23 cellular contexts compared by ENCODE assay signal in genomic region chr3:55648591-55649318, GRCh38.
"Had no signal": no experiment of that assay in that cellular context is flagged by ENCODE, and none has a peak within 500 bp of the region (broad histone marks: within the 10 kb centered on the region; RNA-seq: fewer than 3 reads in every experiment).

No MANE protein-coding gene starts in this region.

- H3K27ac Mint-ChIP-seq: activated B cell treated with CpG ODN at 0.5 μM for 24 hours; activated CD8-positive, alpha-beta memory T cell treated with anti-CD3 and anti-CD28 coated beads, Interleukin-2, amount 10 ng/mL, durations not matched to agents 7 days and 5 days; activated CD8-positive, alpha-beta T cell treated with anti-CD3 and anti-CD28 coated beads, Interleukin-2, amount 10 ng/mL, durations not matched to agents 7 days and 5 days; activated naive CD8-positive, alpha-beta T cell; dendritic cell treated with granulocyte-macrophage colony-stimulating factor and Interleukin-4, amounts not matched to agents 40 ng/mL and 50 ng/mL, for 4 days; natural killer cell treated with Interleukin-12 subunit alpha and Interleukin-12 subunit beta and Interleukin-15 and Interleukin-18, amount 100 ng/mL, for 72 hours; T-helper 17 cell had no signal

- H3K27ac ChIP-seq: esophagus muscularis mucosa, left ventricle myocardium inferior, neutrophil, right lobe of liver, testis, transverse colon had no signal

- H3K4me3 ChIP-seq: esophagus muscularis mucosa, left ventricle myocardium inferior, lung, mucosa of descending colon, right lobe of liver, testis, transverse colon had no signal

- H3K9me3 Mint-ChIP-seq: activated B cell treated with CpG ODN at 0.5 μM for 24 hours; dendritic cell treated with granulocyte-macrophage colony-stimulating factor and Interleukin-4, amounts not matched to agents 40 ng/mL and 50 ng/mL, for 4 days had no signal

- H3K4me1 ChIP-seq: esophagus muscularis mucosa, right lobe of liver, testis, transverse colon had no signal

- DNase-seq: activated B cell treated with CpG ODN at 0.5 μM for 24 hours; activated CD8-positive, alpha-beta memory T cell treated with anti-CD3 and anti-CD28 coated beads, Interleukin-2, amount 10 ng/mL, durations not matched to agents 7 days and 5 days; activated CD8-positive, alpha-beta T cell treated with anti-CD3 and anti-CD28 coated beads, Interleukin-2, amount 10 ng/mL, durations not matched to agents 7 days and 5 days; activated naive CD4-positive, alpha-beta T cell; activated T-cell treated with anti-CD3 and anti-CD28 coated beads, Interleukin-2, amount 50 U/mL, for 48 hours; anterior cingulate cortex; foreskin melanocyte; islet precursor cell; left ventricle myocardium inferior; mucosa of descending colon; right lobe of liver; stimulated activated CD4-positive, alpha-beta T cell treated with anti-CD3 and anti-CD28 coated beads, Interleukin-2, amount 100 ng/mL, for 48 hours; stimulated activated naive CD4-positive, alpha-beta T cell treated with Interleukin-2 at 50 U/mL for 16 hours; T-helper 17 cell; testis; transverse colon had no signal

- H3K4me3 Mint-ChIP-seq: activated B cell treated with CpG ODN at 0.5 μM for 24 hours; activated CD8-positive, alpha-beta memory T cell treated with anti-CD3 and anti-CD28 coated beads, Interleukin-2, amount 10 ng/mL, durations not matched to agents 7 days and 5 days; activated CD8-positive, alpha-beta T cell treated with anti-CD3 and anti-CD28 coated beads, Interleukin-2, amount 10 ng/mL, durations not matched to agents 7 days and 5 days; activated naive CD8-positive, alpha-beta T cell; central memory CD8-positive, alpha-beta T cell; dendritic cell treated with granulocyte-macrophage colony-stimulating factor and Interleukin-4, amounts not matched to agents 40 ng/mL and 50 ng/mL, for 4 days; natural killer cell treated with Interleukin-12 subunit alpha and Interleukin-12 subunit beta and Interleukin-15 and Interleukin-18, amount 100 ng/mL, for 72 hours; T-helper 17 cell had no signal

- H3K36me3 ChIP-seq: esophagus muscularis mucosa, left ventricle myocardium inferior, neutrophil, right lobe of liver, transverse colon had no signal

- H3K36me3 Mint-ChIP-seq: activated CD8-positive, alpha-beta memory T cell treated with anti-CD3 and anti-CD28 coated beads, Interleukin-2, amount 10 ng/mL, durations not matched to agents 7 days and 5 days; activated naive CD8-positive, alpha-beta T cell; natural killer cell treated with Interleukin-12 subunit alpha and Interleukin-12 subunit beta and Interleukin-15 and Interleukin-18, amount 100 ng/mL, for 72 hours had no signal

- H3K27me3 Mint-ChIP-seq: activated B cell treated with CpG ODN at 0.5 μM for 24 hours; activated CD8-positive, alpha-beta memory T cell treated with anti-CD3 and anti-CD28 coated beads, Interleukin-2, amount 10 ng/mL, durations not matched to agents 7 days and 5 days; activated naive CD8-positive, alpha-beta T cell; central memory CD8-positive, alpha-beta T cell; natural killer cell treated with Interleukin-12 subunit alpha and Interleukin-12 subunit beta and Interleukin-15 and Interleukin-18, amount 100 ng/mL, for 72 hours had no signal

- H3K4me1 Mint-ChIP-seq: activated B cell treated with CpG ODN at 0.5 μM for 24 hours; activated CD8-positive, alpha-beta memory T cell treated with anti-CD3 and anti-CD28 coated beads, Interleukin-2, amount 10 ng/mL, durations not matched to agents 7 days and 5 days; central memory CD8-positive, alpha-beta T cell; T-helper 17 cell had no signal

- H3K9me3 ChIP-seq: esophagus muscularis mucosa, left ventricle myocardium inferior, mucosa of descending colon, neutrophil, right lobe of liver, testis, transverse colon had no signal

- ATAC-seq: activated CD8-positive, alpha-beta memory T cell treated with anti-CD3 and anti-CD28 coated beads, Interleukin-2, amount 10 ng/mL, durations not matched to agents 7 days and 5 days; activated CD8-positive, alpha-beta T cell treated with anti-CD3 and anti-CD28 coated beads, Interleukin-2, amount 10 ng/mL, durations not matched to agents 7 days and 5 days; mucosa of descending colon; natural killer cell treated with Interleukin-12 subunit alpha and Interleukin-12 subunit beta and Interleukin-15 and Interleukin-18, amount 100 ng/mL, for 72 hours; right lobe of liver; T-helper 17 cell had no signal

- H3K27me3 ChIP-seq: esophagus muscularis mucosa, neutrophil, right lobe of liver, testis, transverse colon had no signal
